ENCODE assay signal across 11 cellular contexts in the genomic region with DNA sequence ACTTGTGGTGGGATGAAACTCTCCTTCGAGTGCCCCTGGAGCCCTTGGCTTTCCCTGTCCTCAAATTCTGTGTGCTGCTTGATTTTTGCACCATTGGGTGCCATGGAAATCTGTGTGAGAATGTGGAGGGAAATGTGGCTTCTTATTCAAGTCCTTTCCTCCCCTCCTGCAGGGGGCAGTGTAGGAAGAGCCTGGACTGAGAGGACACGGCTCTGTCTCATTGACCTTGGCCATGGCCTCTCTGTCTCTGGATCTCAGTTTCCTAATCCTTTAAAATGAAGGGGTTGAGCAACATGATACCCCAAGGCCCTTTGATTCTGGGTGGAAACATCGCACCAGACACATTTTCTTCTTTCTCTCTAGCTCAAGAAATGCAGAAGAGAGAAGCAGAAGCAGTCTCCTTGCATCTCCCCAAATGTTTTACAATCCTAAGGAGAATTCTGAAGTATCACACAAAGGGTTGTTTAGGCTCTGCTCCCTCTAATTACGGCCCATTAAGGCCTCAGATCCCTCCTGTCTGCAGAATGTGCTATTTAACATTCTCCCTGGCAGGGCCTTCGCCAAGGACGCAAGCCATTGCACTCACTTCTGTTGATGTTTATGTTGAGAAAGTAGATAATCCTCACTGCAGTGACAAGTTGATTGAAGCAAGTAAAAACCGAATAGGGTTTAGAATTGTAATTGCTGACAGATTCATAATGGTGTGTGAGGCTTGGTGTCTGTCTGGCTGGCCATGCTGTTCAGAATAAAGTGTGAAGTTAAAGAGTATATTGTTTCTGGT.
DNase-seq lines count a peak whose midpoint lies in the region; ATAC-seq and TF ChIP-seq lines count a peak whose summit lies in the region.
"Had no signal": no experiment of that assay in that cellular context is flagged by ENCODE, and none has a peak within 500 bp of the region (broad histone marks: within the 10 kb centered on the region; RNA-seq: fewer than 3 reads in every experiment).

No MANE protein-coding gene starts in this region.

- no peak overlapping the region for H3K27ac ChIP-seq in osteoblast (ENCODE audit: low read depth, low read length)
- H3K27ac ChIP-seq: gastroesophageal sphincter had no signal

- no peak overlapping the region for H3K4me3 ChIP-seq in choroid plexus epithelial cell (ENCODE audit: low read depth, low read length)
- no peak overlapping the region for H3K4me3 ChIP-seq in osteoblast (ENCODE audit: insufficient read depth, low read length)
- H3K4me3 ChIP-seq: gastroesophageal sphincter had no signal

- peak; percentile 42 for TF ChIP-seq CTCF in choroid plexus epithelial cell (conservative IDR thresholded peaks at IDR 0.05; ENCODE audit: low read depth, low read length)
- TF ChIP-seq CTCF in osteoblast (IDR thresholded peaks at IDR 0.05; ENCODE audit: extremely low read depth, low read depth, low read length), result peak; percentile 24

- H3K36me3 Mint-ChIP-seq in activated naive CD4-positive, alpha-beta T cell treated with anti-CD3 and anti-CD28 coated beads, Interleukin-2, amount 10 ng/mL, durations not matched to agents 7 days and 5 days, result no peaks in the 10 kb centered on the region
- H3K36me3 Mint-ChIP-seq in stimulated activated effector memory CD8-positive, alpha-beta T cell treated with anti-CD3 and anti-CD28 coated beads, Interleukin-12 subunit alpha, Interleukin-12 subunit beta, amount 100 ng/mL, for 72 hours, result no peaks in the 10 kb centered on the region
- H3K36me3 Mint-ChIP-seq: activated naive CD4-positive, alpha-beta T cell treated with anti-CD3 and anti-CD28 coated beads, Interleukin-2, amount 50 U/mL, for 72 hours had no signal

- H3K4me1 ChIP-seq in osteoblast (ENCODE audit: insufficient read depth, low read length), result no peaks in the 10 kb centered on the region
- H3K4me1 ChIP-seq: gastroesophageal sphincter had no signal

- CTCF ChIA-PET in activated naive CD4-positive, alpha-beta T cell treated with anti-CD3 and anti-CD28 coated beads, Interleukin-2, amount 10 ng/mL, durations not matched to agents 7 days and 5 days (lab: Charles Lee), result interaction anchor here (1.4 kb wide), 1 partner anchor 70 kb away, joined by 4 read pairs; no protein-coding TSS in a partner anchor

- no peak overlapping the region for H3K27ac Mint-ChIP-seq in activated naive CD4-positive, alpha-beta T cell treated with anti-CD3 and anti-CD28 coated beads, Interleukin-2, amount 10 ng/mL, durations not matched to agents 7 days and 5 days
- H3K27ac Mint-ChIP-seq in stimulated activated effector memory CD8-positive, alpha-beta T cell treated with anti-CD3 and anti-CD28 coated beads, Interleukin-12 subunit alpha, Interleukin-12 subunit beta, amount 100 ng/mL, for 72 hours, result no peak overlapping the region
- H3K27ac Mint-ChIP-seq: activated naive CD4-positive, alpha-beta T cell treated with anti-CD3 and anti-CD28 coated beads, Interleukin-2, amount 50 U/mL, for 72 hours had no signal

- H3K4me3 Mint-ChIP-seq in activated naive CD4-positive, alpha-beta T cell treated with anti-CD3 and anti-CD28 coated beads, Interleukin-2, amount 10 ng/mL, durations not matched to agents 7 days and 5 days, result no peak overlapping the region
- H3K4me3 Mint-ChIP-seq in stimulated activated effector memory CD8-positive, alpha-beta T cell treated with anti-CD3 and anti-CD28 coated beads, Interleukin-12 subunit alpha, Interleukin-12 subunit beta, amount 100 ng/mL, for 72 hours, result no peak overlapping the region
- H3K4me3 Mint-ChIP-seq: T-helper 2 cell treated with Interferon-gamma antibody and Interleukin-4, amounts not matched to agents 5 μg/mL and 100 μg/mL, for 36 hours had no signal

- no peaks in the 10 kb centered on the region for H3K27me3 ChIP-seq in osteoblast (ENCODE audit: insufficient read depth, low read length)
- H3K27me3 ChIP-seq: gastroesophageal sphincter had no signal

- DNase-seq in NCI-H82 (lab: John Stamatoyannopoulos, UW) (peak; percentile 68), NCI-H82 treated with DMSO at 0.1 percent for 48 hours (lab: John Stamatoyannopoulos, UW; ENCODE audit: unreplicated experiment) (no peak), M059J (ENCODE audit: low read depth) (peak; percentile 33), choroid plexus epithelial cell (ENCODE audit: low read depth) (no peak), osteoblast (ENCODE audit: insufficient read length, low spot score, missing footprints) (no peak)
- DNase-seq in activated naive CD4-positive, alpha-beta T cell treated with anti-CD3 and anti-CD28 coated beads, Interleukin-2, amount 10 ng/mL, durations not matched to agents 7 days and 5 days, result no peak
- DNase-seq in stimulated activated effector memory CD8-positive, alpha-beta T cell treated with anti-CD3 and anti-CD28 coated beads, Interleukin-12 subunit alpha, Interleukin-12 subunit beta, amount 100 ng/mL, for 72 hours (ENCODE audit: low spot score in 2 of 2), result no peak

- no peaks in the 10 kb centered on the region for H3K9me3 ChIP-seq in osteoblast (ENCODE audit: low read depth, low read length)
- H3K9me3 ChIP-seq: gastroesophageal sphincter had no signal

- no peak for ATAC-seq in GM21381 (IDR thresholded peaks at IDR 0.05; ENCODE audit: unreplicated experiment)
- ATAC-seq in stimulated activated effector memory CD8-positive, alpha-beta T cell treated with anti-CD3 and anti-CD28 coated beads, Interleukin-12 subunit alpha, Interleukin-12 subunit beta, amount 100 ng/mL, for 72 hours, result no peak
- ATAC-seq: gastroesophageal sphincter had no signal

- H4K20me1 ChIP-seq in osteoblast (ENCODE audit: insufficient read depth, low read length), result no peaks in the 10 kb centered on the region

- H3K9me3 Mint-ChIP-seq in activated naive CD4-positive, alpha-beta T cell treated with anti-CD3 and anti-CD28 coated beads, Interleukin-2, amount 10 ng/mL, durations not matched to agents 7 days and 5 days, result peaks cover 2% of the 10 kb centered on the region
- H3K9me3 Mint-ChIP-seq in stimulated activated effector memory CD8-positive, alpha-beta T cell treated with anti-CD3 and anti-CD28 coated beads, Interleukin-12 subunit alpha, Interleukin-12 subunit beta, amount 100 ng/mL, for 72 hours, result no peaks in the 10 kb centered on the region
- H3K9me3 Mint-ChIP-seq: activated naive CD4-positive, alpha-beta T cell treated with anti-CD3 and anti-CD28 coated beads, Interleukin-2, amount 50 U/mL, for 72 hours had no signal

- no peaks in the 10 kb centered on the region for H3K4me1 Mint-ChIP-seq in activated naive CD4-positive, alpha-beta T cell treated with anti-CD3 and anti-CD28 coated beads, Interleukin-2, amount 10 ng/mL, durations not matched to agents 7 days and 5 days
- no peaks in the 10 kb centered on the region for H3K4me1 Mint-ChIP-seq in stimulated activated effector memory CD8-positive, alpha-beta T cell treated with anti-CD3 and anti-CD28 coated beads, Interleukin-12 subunit alpha, Interleukin-12 subunit beta, amount 100 ng/mL, for 72 hours

- no peaks in the 10 kb centered on the region for H3K79me2 ChIP-seq in osteoblast (ENCODE audit: insufficient read depth, low read length)

- H2AFZ ChIP-seq in osteoblast (ENCODE audit: low read length), result peak overlapping the region; percentile 40

- H3K4me2 ChIP-seq in osteoblast (ENCODE audit: insufficient read depth, low read length), result no peak overlapping the region

- no peaks in the 10 kb centered on the region for H3K36me3 ChIP-seq in osteoblast (ENCODE audit: insufficient read depth, low read length)
- H3K36me3 ChIP-seq: gastroesophageal sphincter had no signal

- H3K27me3 Mint-ChIP-seq in activated naive CD4-positive, alpha-beta T cell treated with anti-CD3 and anti-CD28 coated beads, Interleukin-2, amount 10 ng/mL, durations not matched to agents 7 days and 5 days, result no peaks in the 10 kb centered on the region

Comparison
In these comparisons a context has a peak if more than half of its experiments do, and no peak if none do; other contexts are left out.
1. DNase-seq: peak in NCI-H82 (single experiment) and M059J (single experiment); none in NCI-H82 treated with DMSO at 0.1 percent for 48 hours (single experiment), choroid plexus epithelial cell (single experiment), osteoblast (single experiment), activated naive CD4-positive, alpha-beta T cell treated with anti-CD3 and anti-CD28 coated beads, Interleukin-2, amount 10 ng/mL, durations not matched to agents 7 days and 5 days (single experiment) and stimulated activated effector memory CD8-positive, alpha-beta T cell treated with anti-CD3 and anti-CD28 coated beads, Interleukin-12 subunit alpha, Interleukin-12 subunit beta, amount 100 ng/mL, for 72 hours (0 of 2).